In genomic region chr2:20091305-20091991, GRCh38 we compare ENCODE assay signal across 2 cellular contexts.
A peak's percentile ranks its signal among the peaks of the same experiment; 100 is the strongest.
TF ChIP-seq lines count a peak whose summit lies in the region.

No MANE protein-coding gene starts in this region.

TF ChIP-seq in IMR-90, 13 proteins besides CTCF, POLR2A, EP300 and RAD21:
- TF ChIP-seq RCOR1 (IDR thresholded peaks at IDR 0.05; ENCODE audit: insufficient replicate concordance, low read length), result peak; percentile 11
- TF ChIP-seq MAFK (IDR thresholded peaks at IDR 0.05; ENCODE audit: low read depth, low read length), result peak; percentile 51; the same call in 1 of the 2 replicates
- TF ChIP-seq CHD1 (IDR thresholded peaks at IDR 0.05; ENCODE audit: low read depth, low read length), result no peak; the same call in 1 of the 2 replicates
- TF ChIP-seq CEBPB (IDR thresholded peaks at IDR 0.05; ENCODE audit: low read depth, low read length), result peak; percentile 80
- TF ChIP-seq ELK1 (IDR thresholded peaks at IDR 0.05; ENCODE audit: borderline replicate concordance, low read depth, low read length), result no peak
- peak; percentile 13; the same call in 1 of the 2 replicates for TF ChIP-seq BHLHE40 (IDR thresholded peaks at IDR 0.05; ENCODE audit: low read depth, low read length)
- peak; percentile 26; the same call in 1 of the 2 replicates for TF ChIP-seq MAZ (IDR thresholded peaks at IDR 0.05; ENCODE audit: borderline replicate concordance, low read depth, low read length)
- 0 out of 2 replicates have a peak, but pooled peaks have one; percentile 19 for TF ChIP-seq NFE2L2 (IDR thresholded peaks at IDR 0.05; ENCODE audit: low read depth, low read length)
- TF ChIP-seq FOS (IDR thresholded peaks at IDR 0.05; ENCODE audit: low read depth, low read length), result peak; percentile 66
TF ChIP-seq in IMR-90: peak in this region for 7.

TF ChIP-seq in GM12891, 5 proteins besides CTCF, POLR2A, EP300 and RAD21 (continued from another document):
- TF ChIP-seq SPI1 (IDR thresholded peaks at IDR 0.05; ENCODE audit: low read depth, low read length), result no peak
- TF ChIP-seq POLR2AphosphoS5 (IDR thresholded peaks at IDR 0.05; ENCODE audit: low read depth, low read length), result no peak
